In the genomic region with DNA sequence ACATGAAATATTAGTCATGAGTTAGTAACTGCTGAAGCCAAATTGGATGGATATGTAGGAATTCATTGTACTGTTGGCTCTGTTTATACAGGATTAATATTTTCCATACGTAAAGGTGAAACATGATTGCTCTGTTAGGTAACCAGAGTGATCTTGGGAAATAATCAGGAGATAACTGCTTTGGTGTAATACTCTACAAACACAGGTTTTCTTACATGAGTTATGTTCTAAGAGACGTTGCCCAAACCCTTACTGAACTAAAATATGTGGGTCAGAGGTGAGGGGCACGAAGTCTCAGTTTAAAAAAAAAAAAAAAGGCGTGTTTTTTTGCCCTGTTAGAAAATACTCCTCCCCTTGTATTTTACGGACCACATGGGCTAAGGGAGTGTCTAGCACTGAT, we compare ENCODE assay signal across 32 cellular contexts. TPM values are rescaled to one million over a fixed set of nuclear protein-coding genes. Genes with fewer than 3 reads are reported as not detected.
DNase-seq lines count a peak whose midpoint lies in the region; ATAC-seq, FAIRE-seq and TF ChIP-seq lines count a peak whose summit lies in the region.
"Had no signal": no experiment of that assay in that cellular context is flagged by ENCODE, and none has a peak within 500 bp of the region (broad histone marks: within the 10 kb centered on the region; RNA-seq: fewer than 3 reads in every experiment).

No MANE protein-coding gene starts in this region.

- H3K4me3 Mint-ChIP-seq in activated CD8-positive, alpha-beta T cell treated with anti-CD3 and anti-CD28 coated beads for 36 hours, result no peak overlapping the region
- no peak overlapping the region for H3K4me3 Mint-ChIP-seq in activated CD8-positive, alpha-beta T cell treated with anti-CD3 and anti-CD28 coated beads, Interleukin-2, amount 10 ng/mL, durations not matched to agents 7 days and 5 days
- no peak overlapping the region for H3K4me3 Mint-ChIP-seq in Caco-2 (ENCODE audit: unreplicated experiment)
- peak overlapping the region; percentile 56 for H3K4me3 Mint-ChIP-seq in astrocyte (ENCODE audit: unreplicated experiment)
- no peak overlapping the region for H3K4me3 Mint-ChIP-seq in memory B cell
- H3K4me3 Mint-ChIP-seq: naive thymus-derived CD4-positive, alpha-beta T cell had no signal

- H3K27ac ChIP-seq in astrocyte (ENCODE audit: low read depth, low read length) (no peak overlapping the region), osteoblast (ENCODE audit: low read depth, low read length) (no peak overlapping the region)
- H3K27ac ChIP-seq: C4-2B, SJCRH30, thoracic aorta, uterus, VCaP had no signal

- H3K9me3 Mint-ChIP-seq in activated CD8-positive, alpha-beta T cell treated with anti-CD3 and anti-CD28 coated beads for 36 hours, result no peaks in the 10 kb centered on the region
- no peaks in the 10 kb centered on the region for H3K9me3 Mint-ChIP-seq in activated CD8-positive, alpha-beta T cell treated with anti-CD3 and anti-CD28 coated beads, Interleukin-2, amount 10 ng/mL, durations not matched to agents 7 days and 5 days (ENCODE audit: insufficient read depth)
- no peaks in the 10 kb centered on the region for H3K9me3 Mint-ChIP-seq in Caco-2 (ENCODE audit: unreplicated experiment)
- no peaks in the 10 kb centered on the region for H3K9me3 Mint-ChIP-seq in astrocyte (ENCODE audit: unreplicated experiment)
- H3K9me3 Mint-ChIP-seq in memory B cell, result no peaks in the 10 kb centered on the region
- H3K9me3 Mint-ChIP-seq: activated T-helper 2 cell treated with anti-CD3 and anti-CD28 coated beads, Interferon-gamma antibody, Interleukin-2, Interleukin-4, amounts not matched to agents 10 μg/mL and 5 μg/mL and 100 μg/mL, durations not matched to agents 14 hours and 24 hours and 36 hours had no signal

- no peak for FAIRE-seq in astrocyte (lab: Jason Lieb, UNC)
- FAIRE-seq: H1, K562 had no signal

- no peak overlapping the region for H3K4me2 ChIP-seq in astrocyte (ENCODE audit: low read length)
- H3K4me2 ChIP-seq in osteoblast (ENCODE audit: insufficient read depth, low read length), result no peak overlapping the region

- H3K36me3 ChIP-seq in Caco-2 (ENCODE audit: control insufficient read depth, insufficient read depth, low read length) (no peaks in the 10 kb centered on the region; the same call in 1 of the 2 replicates), astrocyte (ENCODE audit: insufficient read depth, low read length) (peaks cover 80% of the 10 kb centered on the region), osteoblast (ENCODE audit: insufficient read depth, low read length) (peaks cover 97% of the 10 kb centered on the region)
- H3K36me3 ChIP-seq: uterus had no signal

- peaks cover 77% of the 10 kb centered on the region for H3K36me3 Mint-ChIP-seq in activated CD8-positive, alpha-beta T cell treated with anti-CD3 and anti-CD28 coated beads for 36 hours (ENCODE audit: low read depth)
- H3K36me3 Mint-ChIP-seq in activated CD8-positive, alpha-beta T cell treated with anti-CD3 and anti-CD28 coated beads, Interleukin-2, amount 10 ng/mL, durations not matched to agents 7 days and 5 days (ENCODE audit: low read depth), result peaks cover 85% of the 10 kb centered on the region
- H3K36me3 Mint-ChIP-seq in Caco-2 (ENCODE audit: insufficient read depth, unreplicated experiment) (peaks cover 100% of the 10 kb centered on the region), astrocyte (ENCODE audit: low read depth, unreplicated experiment) (peaks cover 25% of the 10 kb centered on the region), memory B cell (peaks cover 37% of the 10 kb centered on the region)

- TF ChIP-seq CTCF in activated CD8-positive, alpha-beta T cell treated with anti-CD3 and anti-CD28 coated beads for 36 hours (IDR thresholded peaks at IDR 0.05), result no peak
- no peak for TF ChIP-seq CTCF in Caco-2 (IDR thresholded peaks at IDR 0.05; ENCODE audit: insufficient read depth in 1 of 2, low read depth in 1 of 2, low read length in 1 of 2, severe bottlenecking in 1 of 2, unreplicated experiment in 1 of 2)
- no peak for TF ChIP-seq CTCF in astrocyte (IDR thresholded peaks at IDR 0.05; ENCODE audit: insufficient read depth, low read depth, low read length)
- TF ChIP-seq CTCF in osteoblast (IDR thresholded peaks at IDR 0.05; ENCODE audit: extremely low read depth, low read depth, low read length), result no peak

- peak overlapping the region; percentile 75 for H3K27ac Mint-ChIP-seq in activated CD8-positive, alpha-beta T cell treated with anti-CD3 and anti-CD28 coated beads for 36 hours
- no peak overlapping the region for H3K27ac Mint-ChIP-seq in activated CD8-positive, alpha-beta T cell treated with anti-CD3 and anti-CD28 coated beads, Interleukin-2, amount 10 ng/mL, durations not matched to agents 7 days and 5 days
- H3K27ac Mint-ChIP-seq in Caco-2 (ENCODE audit: unreplicated experiment) (peak overlapping the region; percentile 57), astrocyte (ENCODE audit: unreplicated experiment) (no peak overlapping the region), memory B cell (peak overlapping the region; percentile 15)
- H3K27ac Mint-ChIP-seq: activated T-helper 2 cell treated with anti-CD3 and anti-CD28 coated beads, Interferon-gamma antibody, Interleukin-2, Interleukin-4, amounts not matched to agents 10 μg/mL and 5 μg/mL and 100 μg/mL, durations not matched to agents 14 hours and 24 hours and 36 hours had no signal

- no peaks in the 10 kb centered on the region for H3K27me3 Mint-ChIP-seq in activated CD8-positive, alpha-beta T cell treated with anti-CD3 and anti-CD28 coated beads for 36 hours
- no peaks in the 10 kb centered on the region for H3K27me3 Mint-ChIP-seq in activated CD8-positive, alpha-beta T cell treated with anti-CD3 and anti-CD28 coated beads, Interleukin-2, amount 10 ng/mL, durations not matched to agents 7 days and 5 days (ENCODE audit: low read depth)
- H3K27me3 Mint-ChIP-seq in Caco-2 (ENCODE audit: insufficient read depth, unreplicated experiment), result no peaks in the 10 kb centered on the region
- no peaks in the 10 kb centered on the region for H3K27me3 Mint-ChIP-seq in astrocyte (ENCODE audit: low read depth, unreplicated experiment)
- no peaks in the 10 kb centered on the region for H3K27me3 Mint-ChIP-seq in memory B cell
- H3K27me3 Mint-ChIP-seq: naive thymus-derived CD4-positive, alpha-beta T cell had no signal

- H3K27me3 ChIP-seq in Caco-2 (replicated peaks; ENCODE audit: control insufficient read depth, insufficient read depth, low read length) (no peaks in the 10 kb centered on the region), astrocyte (ENCODE audit: insufficient read depth, low read length) (no peaks in the 10 kb centered on the region), osteoblast (ENCODE audit: insufficient read depth, low read length) (no peaks in the 10 kb centered on the region)
- H3K27me3 ChIP-seq: SJCRH30, uterus had no signal

- no TSS peak for BruUV-seq in Caco-2 (replicated peaks; lab: Mats Ljungman, UMichigan)

- H3K9me3 ChIP-seq in Caco-2, result no peaks in the 10 kb centered on the region
- H3K9me3 ChIP-seq in astrocyte (ENCODE audit: insufficient read depth, low read depth, low read length), result no peaks in the 10 kb centered on the region
- H3K9me3 ChIP-seq in osteoblast (ENCODE audit: low read depth, low read length), result no peaks in the 10 kb centered on the region
- H3K9me3 ChIP-seq: SJCRH30, thoracic aorta, uterus had no signal

- H3K79me2 ChIP-seq in astrocyte (ENCODE audit: insufficient read depth, low read length) (peaks cover 84% of the 10 kb centered on the region), osteoblast (ENCODE audit: insufficient read depth, low read length) (peaks cover 59% of the 10 kb centered on the region)

- H3K9ac ChIP-seq in astrocyte (ENCODE audit: low read length), result no peak overlapping the region

- intact Hi-C loops in activated CD8-positive, alpha-beta T cell treated with anti-CD3 and anti-CD28 coated beads for 36 hours (cut with micrococcal nuclease), result no loop called here
- intact Hi-C loops in Caco-2 (cut with micrococcal nuclease; ENCODE audit: unreplicated experiment), result loop anchor here (5.0 kb wide), 1 partner anchor 129 kb away; no protein-coding TSS in a partner anchor

- H4K20me1 ChIP-seq in astrocyte (ENCODE audit: insufficient read depth, low read length) (peaks cover 92% of the 10 kb centered on the region), osteoblast (ENCODE audit: insufficient read depth, low read length) (peaks cover 39% of the 10 kb centered on the region)

- no peak overlapping the region for H3K4me3 ChIP-seq in Caco-2 (ENCODE audit: low read depth, low read length)
- no peak overlapping the region for H3K4me3 ChIP-seq in astrocyte (ENCODE audit: insufficient read depth, low read depth, low read length)
- H3K4me3 ChIP-seq in osteoblast (ENCODE audit: insufficient read depth, low read length), result no peak overlapping the region
- H3K4me3 ChIP-seq: K562, SJCRH30, skin epidermis, thoracic aorta, uterus had no signal

- H3K4me1 ChIP-seq in Caco-2 (peaks cover 45% of the 10 kb centered on the region), astrocyte (ENCODE audit: insufficient read depth, low read length) (peaks cover 6% of the 10 kb centered on the region), osteoblast (ENCODE audit: insufficient read depth, low read length) (peaks cover 22% of the 10 kb centered on the region)
- H3K4me1 ChIP-seq: SJCRH30, uterus had no signal

- no peak for ATAC-seq in activated CD8-positive, alpha-beta T cell treated with anti-CD3 and anti-CD28 coated beads for 36 hours
- no peak for ATAC-seq in activated CD8-positive, alpha-beta T cell treated with anti-CD3 and anti-CD28 coated beads, Interleukin-2, amount 10 ng/mL, durations not matched to agents 7 days and 5 days
- no peak for ATAC-seq in memory B cell (ENCODE audit: low read depth)
- ATAC-seq: esophagus mucosa; K562; left ventricle myocardium superior; naive thymus-derived CD4-positive, alpha-beta T cell had no signal

- DNase-seq in activated CD8-positive, alpha-beta T cell treated with anti-CD3 and anti-CD28 coated beads for 36 hours, result no peak
- DNase-seq in activated CD8-positive, alpha-beta T cell treated with anti-CD3 and anti-CD28 coated beads, Interleukin-2, amount 10 ng/mL, durations not matched to agents 7 days and 5 days, result no peak
- peak in 1 of 2 experiments; percentile 58 for DNase-seq in Caco-2
- DNase-seq in astrocyte (ENCODE audit: low read depth), result no peak
- DNase-seq in memory B cell (ENCODE audit: low spot score in 2 of 2), result no peak
- no peak for DNase-seq in osteoblast (ENCODE audit: insufficient read length, low spot score, missing footprints)
- no peak for DNase-seq in GM19240 (ENCODE audit: insufficient read length, low spot score)
- no peak for DNase-seq in medulla oblongata (ENCODE audit: extremely low spot score)
- DNase-seq: 8988T; activated CD4-positive, alpha-beta T cell treated with anti-CD3 and anti-CD28 coated beads for 48 hours; central memory CD4-positive, alpha-beta T cell; islet precursor cell; left ventricle myocardium superior; naive thymus-derived CD4-positive, alpha-beta T cell; NCI-H1105; NCI-H187; NCI-H510A; occipital lobe; RPMI8226; SJCRH30; stimulated activated naive CD4-positive, alpha-beta T cell treated with Interleukin-2 at 50 U/mL for 16 hours; SW 1271; T-helper 9 cell; uterus had no signal

- CTCF ChIA-PET in activated CD8-positive, alpha-beta T cell treated with anti-CD3 and anti-CD28 coated beads for 36 hours (lab: Charles Lee), result no interaction called here
- CTCF ChIA-PET in activated CD8-positive, alpha-beta T cell treated with anti-CD3 and anti-CD28 coated beads, Interleukin-2, amount 10 ng/mL, durations not matched to agents 7 days and 5 days (lab: Charles Lee), result no interaction called here
- CTCF ChIA-PET in Caco-2 (lab: Charles Lee), result no interaction called here

- POLR2A ChIA-PET in activated CD8-positive, alpha-beta T cell treated with anti-CD3 and anti-CD28 coated beads for 36 hours (lab: Charles Lee), result no interaction called here
- POLR2A ChIA-PET in activated CD8-positive, alpha-beta T cell treated with anti-CD3 and anti-CD28 coated beads, Interleukin-2, amount 10 ng/mL, durations not matched to agents 7 days and 5 days (lab: Charles Lee), result interaction anchor here (3.0 kb wide), 1 partner anchor 7 kb away, joined by 19 read pairs; the partner anchor contains the start of gene DNAJA1
- POLR2A ChIA-PET in Caco-2 (lab: Charles Lee), result no interaction called here

- H2AFZ ChIP-seq in astrocyte (ENCODE audit: low read depth, low read length) (no peak overlapping the region), osteoblast (ENCODE audit: low read length) (no peak overlapping the region)

- H3K4me1 Mint-ChIP-seq in activated CD8-positive, alpha-beta T cell treated with anti-CD3 and anti-CD28 coated beads for 36 hours (ENCODE audit: low read depth), result peaks cover 52% of the 10 kb centered on the region
- peaks cover 48% of the 10 kb centered on the region for H3K4me1 Mint-ChIP-seq in activated CD8-positive, alpha-beta T cell treated with anti-CD3 and anti-CD28 coated beads, Interleukin-2, amount 10 ng/mL, durations not matched to agents 7 days and 5 days (ENCODE audit: low read depth)
- H3K4me1 Mint-ChIP-seq in Caco-2 (ENCODE audit: low read depth, unreplicated experiment), result no peaks in the 10 kb centered on the region
- H3K4me1 Mint-ChIP-seq in astrocyte (ENCODE audit: low read depth, unreplicated experiment), result peaks cover 38% of the 10 kb centered on the region
- peaks cover 19% of the 10 kb centered on the region for H3K4me1 Mint-ChIP-seq in memory B cell

RNA-seq across cellular contexts. Expression of gene DNAJA1, which starts 7.8 kb away (rescaled TPM):
- 100 to 1,000 TPM; 139 to 143 TPM for total RNA-seq in activated CD8-positive, alpha-beta T cell treated with anti-CD3 and anti-CD28 coated beads for 36 hours
- total RNA-seq in activated CD8-positive, alpha-beta T cell treated with anti-CD3 and anti-CD28 coated beads, Interleukin-2, amount 10 ng/mL, durations not matched to agents 7 days and 5 days, result 100 to 1,000 TPM; 158 to 159 TPM
- total RNA-seq in Caco-2 (2022), result 187 and 198 TPM in 2 replicates
- total RNA-seq in astrocyte, result 256 and 277 TPM in 2 replicates
- total RNA-seq in osteoblast, result 64.8 and 69.1 TPM in 2 replicates

RNA-seq across cellular contexts. Expression of gene APTX, which starts 31.4 kb away (rescaled TPM):
- 10 to 100 TPM; 39.2 to 42.9 TPM for total RNA-seq in activated CD8-positive, alpha-beta T cell treated with anti-CD3 and anti-CD28 coated beads for 36 hours
- 10 to 100 TPM; 33.1 to 35.9 TPM for total RNA-seq in activated CD8-positive, alpha-beta T cell treated with anti-CD3 and anti-CD28 coated beads, Interleukin-2, amount 10 ng/mL, durations not matched to agents 7 days and 5 days
- total RNA-seq in Caco-2 (2022) (36.8 and 42.5 TPM in 2 replicates), astrocyte (37.3 and 37.8 TPM in 2 replicates), osteoblast (24.5 and 28.6 TPM in 2 replicates)

RNA-seq across cellular contexts. Expression of gene SMU1, which starts 43.6 kb away (rescaled TPM):
- total RNA-seq in activated CD8-positive, alpha-beta T cell treated with anti-CD3 and anti-CD28 coated beads for 36 hours, result 10 to 100 TPM; 23.8 to 23.9 TPM
- 10 to 100 TPM; 21.7 to 22.6 TPM for total RNA-seq in activated CD8-positive, alpha-beta T cell treated with anti-CD3 and anti-CD28 coated beads, Interleukin-2, amount 10 ng/mL, durations not matched to agents 7 days and 5 days
- total RNA-seq in Caco-2 (2022) (23.6 TPM in 2 replicates), astrocyte (21.5 and 22.9 TPM in 2 replicates), osteoblast (31.1 and 31.8 TPM in 2 replicates)

Comparison
In these comparisons a context has a peak if more than half of its experiments do, and no peak if none do; other contexts are left out.
1. H3K27ac Mint-ChIP-seq: peak in activated CD8-positive, alpha-beta T cell treated with anti-CD3 and anti-CD28 coated beads for 36 hours (single experiment), Caco-2 (single experiment) and memory B cell (single experiment); none in activated CD8-positive, alpha-beta T cell treated with anti-CD3 and anti-CD28 coated beads, Interleukin-2, amount 10 ng/mL, durations not matched to agents 7 days and 5 days (single experiment) and astrocyte (single experiment).